9 cellular contexts compared by ENCODE assay signal in genomic region chr19:18514800-18515682, GRCh38. TPM values are rescaled to one million over a fixed set of nuclear protein-coding genes. Genes with fewer than 3 reads are reported as not detected.
A peak's percentile ranks its signal among the peaks of the same experiment; 100 is the strongest.
DNase-seq lines count a peak whose midpoint lies in the region; ATAC-seq and TF ChIP-seq lines count a peak whose summit lies in the region.
"Had no signal": no experiment of that assay in that cellular context is flagged by ENCODE, and none has a peak within 500 bp of the region (broad histone marks: within the 10 kb centered on the region; RNA-seq: fewer than 3 reads in every experiment).

No MANE protein-coding gene starts in this region.

- H3K4me1 ChIP-seq in PC-3 (ENCODE audit: insufficient read depth, low read length): peaks cover 23% of the 10 kb centered on the region

- POLR2A ChIA-PET in PC-3 (lab: Charles Lee; ENCODE audit: unreplicated experiment): no interaction called here

- DNase-seq in EL: peak; percentile 43
- DNase-seq in PC-3: peak; percentile 35
- peak; percentile 85 for DNase-seq in omental fat pad (ENCODE audit: low spot score)
- no peak for DNase-seq in ecto neural progenitor cell (ENCODE audit: low spot score)
- DNase-seq in AG08396 (ENCODE audit: low spot score): no peak
- DNase-seq: H7 had no signal

- no peak overlapping the region for H3K27ac ChIP-seq in PC-3 (ENCODE audit: low read length)

- H3K27me3 ChIP-seq in PC-3 (ENCODE audit: low read length): no peaks in the 10 kb centered on the region

- H3K79me2 ChIP-seq in PC-3 (ENCODE audit: low read length): peaks cover 98% of the 10 kb centered on the region

- no peak overlapping the region for H3K4me3 ChIP-seq in PC-3 (ENCODE audit: low read length)

- CTCF ChIA-PET in PC-3 (lab: Charles Lee): no interaction called here

- H3F3A ChIP-seq in PC-3 (ENCODE audit: low read length, unreplicated experiment): no peaks in the 10 kb centered on the region

- no peak overlapping the region for H3K4me2 ChIP-seq in PC-3 (ENCODE audit: low read length)

- no TSS peak for BruUV-seq in PC-3 (replicated peaks; lab: Mats Ljungman, UMichigan)

- H2AFZ ChIP-seq in PC-3 (ENCODE audit: low read length): no peak overlapping the region

- peak; percentile 43; the same call in 1 of the 2 replicates for ATAC-seq in PC-3
- ATAC-seq in esophagus mucosa: peak; percentile 63
- peak; percentile 67 for ATAC-seq in omental fat pad (ENCODE audit: low FRiP score)
- ATAC-seq in HG03175 (IDR thresholded peaks at IDR 0.05; ENCODE audit: unreplicated experiment): no peak
- no peak for ATAC-seq in GM18861 (IDR thresholded peaks at IDR 0.05; ENCODE audit: unreplicated experiment)

- H4K20me1 ChIP-seq in PC-3 (ENCODE audit: low read length): peaks cover 75% of the 10 kb centered on the region

- 0 out of 2 replicates have a peak, but pooled peaks cover 3% of the 10 kb centered on the region for H3K36me3 ChIP-seq in PC-3 (ENCODE audit: low read depth, low read length)

- intact Hi-C loops in PC-3 (cut with micrococcal nuclease): no loop called here

- TF ChIP-seq CTCF in PC-3 (conservative IDR thresholded peaks at IDR 0.05; ENCODE audit: low read depth, low read length) (no peak), omental fat pad (IDR thresholded peaks at IDR 0.05) (no peak)

- no peaks in the 10 kb centered on the region for H3K9me3 ChIP-seq in PC-3 (ENCODE audit: low read length)

- no peaks in the 10 kb centered on the region for H3K9me2 ChIP-seq in PC-3 (replicated peaks; ENCODE audit: low read length)

- H3K9ac ChIP-seq in PC-3 (ENCODE audit: low read length): no peak overlapping the region

RNA-seq across cellular contexts. Expression of gene ELL, which starts 6.8 kb away (rescaled TPM):
- total RNA-seq in PC-3 (2014; rRNA removed): 21.0 and 30.6 TPM in 2 replicates
- 7.5 TPM for total RNA-seq in esophagus mucosa
- 10 to 100 TPM; 18.1 to 43.1 (median 24.8) TPM for total RNA-seq in omental fat pad

RNA-seq across cellular contexts. Expression of gene FKBP8, which starts 28.3 kb away (rescaled TPM):
- total RNA-seq in PC-3 (2014; rRNA removed) (243 and 278 TPM in 2 replicates), esophagus mucosa (125 TPM), omental fat pad (100 to 1,000 TPM; 193 to 275 (median 236) TPM)

RNA-seq across cellular contexts. Expression of gene KXD1, which starts 42.6 kb away (rescaled TPM):
- total RNA-seq in PC-3 (2014; rRNA removed) (137 and 162 TPM in 2 replicates), esophagus mucosa (60.2 TPM), omental fat pad (100 to 1,000 TPM in 3 of 4 donors, 10 to 100 TPM in 1; 96.9 to 140 (median 102) TPM)

RNA-seq across cellular contexts. Expression of gene UBA52, which starts 56.6 kb away (rescaled TPM):
- total RNA-seq in PC-3 (2014; rRNA removed) (871 and 1,108 TPM in 2 replicates), esophagus mucosa (1,224 TPM), omental fat pad (100 to 1,000 TPM; 600 to 891 (median 689) TPM)

Comparison
In these comparisons a context has a peak if more than half of its experiments do, and no peak if none do; other contexts are left out.
1. DNase-seq: peak in EL (single experiment), PC-3 (single experiment) and omental fat pad (single experiment); none in ecto neural progenitor cell (single experiment) and AG08396 (single experiment).
2. ATAC-seq: peak in PC-3 (single experiment), esophagus mucosa (single experiment) and omental fat pad (single experiment); none in HG03175 (single experiment) and GM18861 (single experiment).